In the genomic region with DNA sequence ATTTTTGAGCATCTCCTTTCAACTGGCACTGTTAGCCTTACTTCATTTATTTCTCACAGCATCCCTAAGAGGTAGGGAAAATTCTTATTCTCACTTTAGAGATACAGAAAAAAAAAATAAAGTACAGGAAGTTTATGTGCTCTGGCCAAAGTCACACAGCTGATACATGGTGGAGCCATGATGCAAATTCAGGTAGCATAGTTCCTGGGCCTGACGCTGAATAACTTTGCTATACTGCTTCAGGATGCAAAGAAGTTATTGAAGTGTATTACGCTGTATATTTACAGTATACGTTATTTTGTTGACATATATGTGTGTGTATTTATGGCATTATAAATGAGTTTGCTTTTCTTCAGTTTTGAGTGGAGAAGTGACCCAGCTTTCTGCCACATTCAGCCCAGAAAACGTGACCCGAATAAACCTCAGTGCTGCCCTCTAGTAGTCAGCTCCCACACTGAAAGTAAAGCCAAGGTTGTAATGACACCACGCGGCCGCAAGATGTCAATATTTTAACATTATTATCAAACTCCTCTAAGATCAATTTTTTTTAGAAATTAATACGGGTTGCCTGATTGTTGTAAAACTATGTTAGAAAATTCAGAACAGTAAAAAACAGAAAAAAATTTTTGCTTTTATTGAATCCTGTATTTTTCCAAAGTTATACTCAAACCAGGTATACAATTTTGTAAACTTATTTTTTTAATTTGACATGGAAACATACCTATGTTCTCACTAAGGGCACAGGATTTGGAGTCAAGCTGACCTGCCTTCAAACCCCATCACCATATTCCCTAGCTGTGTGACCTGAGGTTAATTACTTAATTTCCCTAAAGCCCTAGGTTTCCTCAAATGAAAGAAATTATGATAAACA, we compare ENCODE assay signal across 8 cellular contexts. TPM values are rescaled to one million over a fixed set of nuclear protein-coding genes. Genes with fewer than 3 reads are reported as not detected.
DNase-seq lines count a peak whose midpoint lies in the region; ATAC-seq, FAIRE-seq and TF ChIP-seq lines count a peak whose summit lies in the region.

No MANE protein-coding gene starts in this region.

- no peaks in the 10 kb centered on the region for H3K9me3 ChIP-seq in A549
- H3K9me3 ChIP-seq in endothelial cell of umbilical vein (replicated peaks; ENCODE audit: control insufficient read depth, insufficient read depth, low read length), result no peaks in the 10 kb centered on the region

- WGBS in A549 (ENCODE audit: missing lambda C conversion rate), result 13% methylated on average over 9 of the region's 9 CpGs

- no peaks in the 10 kb centered on the region for H3K79me2 ChIP-seq in endothelial cell of umbilical vein (ENCODE audit: control insufficient read depth, insufficient read depth, low read length)

- H3K36me3 ChIP-seq in endothelial cell of umbilical vein (ENCODE audit: control insufficient read depth in 2 of 2, extremely low read depth in 1 of 2, insufficient read depth in 2 of 2, low read length in 2 of 2), result no peaks in the 10 kb centered on the region

- no peak overlapping the region for H2AFZ ChIP-seq in endothelial cell of umbilical vein (ENCODE audit: low read depth, low read length)

- ATAC-seq in A549 (peak in 1 of 2 experiments; percentile 54; a peak in 3 of 6 replicates), GM18498 (IDR thresholded peaks at IDR 0.05; ENCODE audit: unreplicated experiment) (peak; percentile 66), HG03432 (IDR thresholded peaks at IDR 0.05; ENCODE audit: unreplicated experiment) (peak; percentile 70)

- H4K20me1 ChIP-seq in endothelial cell of umbilical vein (replicated peaks; ENCODE audit: control insufficient read depth, extremely low read depth, insufficient read depth, low read length), result no peaks in the 10 kb centered on the region

- H3K9me1 ChIP-seq in endothelial cell of umbilical vein (replicated peaks; ENCODE audit: control insufficient read depth, extremely low read depth, insufficient read depth, low read length), result no peaks in the 10 kb centered on the region

- intact Hi-C loops in endothelial cell of umbilical vein (cut with micrococcal nuclease), result loop anchor here (1.0 to 5.0 kb wide), 5 partner anchors 52 to 406 kb away; partner anchors contain the start of gene NXT2

- TF ChIP-seq RAD21 in A549 (conservative IDR thresholded peaks at IDR 0.05 in 1 of 2, IDR thresholded peaks at IDR 0.05 in 1 of 2), result peak; percentile 78 to 85

- no peak overlapping the region for H3K4me3 ChIP-seq in A549
- H3K4me3 ChIP-seq in endothelial cell of umbilical vein (replicated peaks in 1 of 3; ENCODE audit: insufficient read depth in 1 of 3, low read depth in 1 of 3, low read length in 3 of 3), result no peak overlapping the region

- H3K27ac ChIP-seq in A549 (no peak overlapping the region), endothelial cell of umbilical vein (ENCODE audit: insufficient read depth, low read depth, low read length) (no peak overlapping the region)

- BruUV-seq in endothelial cell of umbilical vein (replicated peaks; lab: Mats Ljungman, UMichigan), result no TSS peak

- DNase-seq in A549 (ENCODE audit: low read depth in 1 of 2, low spot score in 1 of 2) (peak; percentile 15 to 70), NCI-H82 treated with DMSO at 0.1 percent for 48 hours (lab: John Stamatoyannopoulos, UW; ENCODE audit: unreplicated experiment) (peak; percentile 14), endothelial cell of umbilical vein (ENCODE audit: low read depth, low spot score) (peak; percentile 77), myocyte (ENCODE audit: low read depth) (peak; percentile 58)
- DNase-seq in activated CD8-positive, alpha-beta memory T cell treated with anti-CD3 and anti-CD28 coated beads for 4 hours (ENCODE audit: low read depth in 2 of 2), result peak; percentile 22 to 26
- peak; percentile 27 to 65 (median 37) for DNase-seq in stimulated activated naive CD4-positive, alpha-beta T cell (lab: John Stamatoyannopoulos, UW)

- H3K4me2 ChIP-seq in A549 (no peak overlapping the region), endothelial cell of umbilical vein (ENCODE audit: insufficient read depth, low read length) (no peak overlapping the region)

- TF ChIP-seq EP300 in A549 (IDR thresholded peaks at IDR 0.05), result no peak

- dilution Hi-C loops in endothelial cell of umbilical vein (cut with MboI; ENCODE audit: extremely low pct_ligation_motif_present, low sequenced_read_pairs), result no loop called here

- POLR2A ChIA-PET in A549 (lab: Yijun Ruan, JAX) (no interaction called here), endothelial cell of umbilical vein (lab: Charles Lee) (interaction anchor here (0.7 kb wide), 1 partner anchor 142 kb away, joined by 3 read pairs; no protein-coding TSS in a partner anchor)

- no peaks in the 10 kb centered on the region for H3K4me1 ChIP-seq in A549
- H3K4me1 ChIP-seq in endothelial cell of umbilical vein (ENCODE audit: control insufficient read depth, extremely low read depth, insufficient read depth, low read length), result no peaks in the 10 kb centered on the region

- peaks cover 5 to 6% of the 10 kb centered on the region in 2 experiments for H3K27me3 ChIP-seq in endothelial cell of umbilical vein (ENCODE audit: control insufficient read depth in 2 of 2, insufficient read depth in 2 of 2, low read length in 2 of 2)

- TF ChIP-seq POLR2A in A549 (IDR thresholded peaks at IDR 0.05; ENCODE audit: low read length) (no peak), endothelial cell of umbilical vein (IDR thresholded peaks at IDR 0.05; ENCODE audit: low read depth, low read length) (no peak)

- TF ChIP-seq CTCF in A549 (IDR thresholded peaks at IDR 0.05), result peak; percentile 97
- peak; percentile 71 to 83 for TF ChIP-seq CTCF in endothelial cell of umbilical vein (IDR thresholded peaks at IDR 0.05; ENCODE audit: extremely low read depth in 1 of 2, insufficient read depth in 1 of 2, low read depth in 1 of 2, low read length in 2 of 2)

- FAIRE-seq in A549 (lab: Jason Lieb, UNC), result peak; percentile 99
- peak; percentile 85 for FAIRE-seq in endothelial cell of umbilical vein (lab: Jason Lieb, UNC)

- H3K9ac ChIP-seq in endothelial cell of umbilical vein (replicated peaks; ENCODE audit: extremely low read depth, insufficient read depth, low read length), result no peak overlapping the region

- CTCF ChIA-PET in A549 (lab: Yijun Ruan, JAX) (interaction anchor here (0.8 to 3.3 kb wide), 32 partner anchors 8 to 1280 kb away, joined by 3 to 31 read pairs (median 5); partner anchors contain the start of gene NXT2), endothelial cell of umbilical vein (lab: Charles Lee) (interaction anchor here (0.6 to 3.1 kb wide), 36 partner anchors 8 to 791 kb away, joined by 3 to 49 read pairs (median 6); partner anchors contain the start of genes KCNE5 and NXT2)

TF ChIP-seq in A549, 52 proteins besides CTCF, POLR2A, EP300 and RAD21:
- TF ChIP-seq SMC3 (IDR thresholded peaks at IDR 0.05) (peak; percentile 92), HOXB5 (CRISPR knock-in tag; IDR thresholded peaks at IDR 0.05) (no peak), BHLHE40 (IDR thresholded peaks at IDR 0.05; ENCODE audit: low read depth, low read length) (0 out of 2 replicates have a peak, but pooled peaks have one; percentile 28)

TF ChIP-seq in endothelial cell of umbilical vein, 7 proteins besides CTCF, POLR2A, EP300 and RAD21:
- TF ChIP-seq JUN (IDR thresholded peaks at IDR 0.05; ENCODE audit: borderline replicate concordance, insufficient read depth, insufficient read length, low read depth) (no peak), EZH2 (IDR thresholded peaks at IDR 0.05; ENCODE audit: borderline replicate concordance, low read depth, low read length, severe bottlenecking) (no peak), POLR2AphosphoS5 (IDR thresholded peaks at IDR 0.05; ENCODE audit: insufficient read depth, low read depth, low read length) (no peak)

RNA-seq across cellular contexts. Expression of gene GUCY2F, which starts 3.8 kb away (rescaled TPM):
- not detected in 2 replicates for polyA plus RNA-seq in A549 (2011; rRNA removed)
- polyA plus RNA-seq in A549 (2012; cell fraction: cytosol; rRNA removed), result not detected in 2 replicates
- not detected in 2 replicates for polyA plus RNA-seq in A549 (2012; cell fraction: nucleus; rRNA removed)
- not detected in 3 replicates for polyA plus RNA-seq in A549 (2017; fragmentation: RNase III; extraction: RNeasy Plus Mini Kit Qiagen cat#74134 plus additional on column Dnase treatment)
- not detected in 2 replicates for polyA minus RNA-seq in A549 (2011; rRNA and poly(A)+ RNA removed)
- total RNA-seq in endothelial cell of umbilical vein, result not detected in 2 replicates
- polyA plus RNA-seq in endothelial cell of umbilical vein, result 0.01 TPM in 1 of 2 replicates, not detected in the other
- polyA plus RNA-seq in endothelial cell of umbilical vein (2011; cell fraction: cytosol; rRNA removed), result not detected in 2 replicates
- polyA plus RNA-seq in endothelial cell of umbilical vein (2011; cell fraction: nucleus; rRNA removed), result 0.04 and 0.06 TPM in 2 replicates
- not detected in 2 replicates for polyA plus RNA-seq in endothelial cell of umbilical vein (2012)
- polyA minus RNA-seq in endothelial cell of umbilical vein, result not detected in 2 replicates
- polyA minus RNA-seq in endothelial cell of umbilical vein (2011; cell fraction: cytosol; rRNA and poly(A)+ RNA removed), result not detected
- polyA minus RNA-seq in endothelial cell of umbilical vein (2011; cell fraction: nucleus; rRNA and poly(A)+ RNA removed), result not detected in 2 replicates
- 0.05 and 0.11 TPM in 2 replicates for total RNA-seq in myocyte
- not detected for polyA plus RNA-seq in myocyte (2012)

RNA-seq across cellular contexts. Expression of gene NXT2, which starts 50.9 kb away (rescaled TPM):
- 17.6 and 22.0 TPM in 2 replicates for polyA plus RNA-seq in A549 (2011; rRNA removed)
- polyA plus RNA-seq in A549 (2012; cell fraction: cytosol; rRNA removed), result 4.3 and 5.0 TPM in 2 replicates
- 0.89 and 1.5 TPM in 2 replicates for polyA plus RNA-seq in A549 (2012; cell fraction: nucleus; rRNA removed)
- 11.9 to 14.3 TPM (median 13.5 TPM) in 3 replicates for polyA plus RNA-seq in A549 (2017; fragmentation: RNase III; extraction: RNeasy Plus Mini Kit Qiagen cat#74134 plus additional on column Dnase treatment)
- 6.8 and 8.8 TPM in 2 replicates for polyA minus RNA-seq in A549 (2011; rRNA and poly(A)+ RNA removed)
- 3.8 and 5.3 TPM in 2 replicates for total RNA-seq in endothelial cell of umbilical vein
- polyA plus RNA-seq in endothelial cell of umbilical vein, result 2.0 and 2.2 TPM in 2 replicates
- 2.5 and 2.9 TPM in 2 replicates for polyA plus RNA-seq in endothelial cell of umbilical vein (2011; cell fraction: cytosol; rRNA removed)
- polyA plus RNA-seq in endothelial cell of umbilical vein (2011; cell fraction: nucleus; rRNA removed), result 1.2 and 1.8 TPM in 2 replicates
- polyA plus RNA-seq in endothelial cell of umbilical vein (2012), result 2.5 and 5.3 TPM in 2 replicates
- 3.9 and 5.1 TPM in 2 replicates for polyA minus RNA-seq in endothelial cell of umbilical vein
- 4.1 TPM for polyA minus RNA-seq in endothelial cell of umbilical vein (2011; cell fraction: cytosol; rRNA and poly(A)+ RNA removed)
- polyA minus RNA-seq in endothelial cell of umbilical vein (2011; cell fraction: nucleus; rRNA and poly(A)+ RNA removed), result 0.82 and 2.3 TPM in 2 replicates
- 7.4 TPM in 2 replicates for total RNA-seq in myocyte
- polyA plus RNA-seq in myocyte (2012), result 2.3 TPM

Comparison
In these comparisons a context has a peak if more than half of its experiments do, and no peak if none do; other contexts are left out.
1. DNase-seq: peak in every context shown above with its lines; median percentile 77 in endothelial cell of umbilical vein; 58 in myocyte; 42 in A549; 37 in stimulated activated naive CD4-positive, alpha-beta T cell; 24 in activated CD8-positive, alpha-beta memory T cell treated with anti-CD3 and anti-CD28 coated beads for 4 hours; 14 in NCI-H82 treated with DMSO at 0.1 percent for 48 hours.